In genomic region chr16:15899538-15900100, GRCh38 we compare ENCODE assay signal across 1 cellular context.
TF ChIP-seq lines count a peak whose summit lies in the region.

No MANE protein-coding gene starts in this region.

TF ChIP-seq in SK-N-SH, 30 proteins besides CTCF, POLR2A, EP300 and RAD21 (continued from another document):
- TF ChIP-seq ZBTB33 (IDR thresholded peaks at IDR 0.05; ENCODE audit: borderline replicate concordance, low read depth) = 0 out of 2 replicates have a peak, but pooled peaks have one; percentile 21
